11 cellular contexts compared by ENCODE assay signal in the genomic region with DNA sequence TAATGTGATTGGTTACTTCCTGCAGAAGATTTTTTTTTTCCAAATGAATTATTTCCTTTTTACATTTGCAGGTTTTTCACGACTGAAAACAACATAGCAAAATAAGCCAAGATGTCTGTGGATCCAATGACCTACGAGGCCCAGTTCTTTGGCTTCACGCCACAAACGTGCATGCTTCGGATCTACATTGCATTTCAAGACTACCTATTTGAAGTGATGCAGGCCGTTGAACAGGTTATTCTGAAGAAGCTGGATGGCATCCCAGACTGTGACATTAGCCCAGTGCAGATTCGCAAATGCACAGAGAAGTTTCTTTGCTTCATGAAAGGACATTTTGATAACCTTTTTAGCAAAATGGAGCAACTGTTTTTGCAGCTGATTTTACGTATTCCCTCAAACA.
"Had no signal": no experiment of that assay in that cellular context is flagged by ENCODE, and none has a peak within 500 bp of the region (broad histone marks: within the 10 kb centered on the region; RNA-seq: fewer than 3 reads in every experiment).

No MANE protein-coding gene starts in this region.

- H3K27me3 Mint-ChIP-seq: activated naive CD4-positive, alpha-beta T cell treated with anti-CD3 and anti-CD28 coated beads, Interleukin-2, amount 10 ng/mL, durations not matched to agents 7 days and 5 days had no signal

- H3K27me3 ChIP-seq: brain microvascular endothelial cell, stomach had no signal

- H3K9me3 ChIP-seq: thoracic aorta had no signal

- H3K27ac Mint-ChIP-seq: nephron progenitor cell had no signal

- H3K27ac ChIP-seq: brain microvascular endothelial cell, stomach, thoracic aorta had no signal

- ATAC-seq: WTC11 had no signal

- DNase-seq: activated CD4-positive, alpha-beta T cell treated with anti-CD3 and anti-CD28 coated beads, Interleukin-2, amount 50 U/mL, for 1 hour; activated naive CD4-positive, alpha-beta T cell treated with anti-CD3 and anti-CD28 coated beads, Interleukin-2, amount 10 ng/mL, durations not matched to agents 7 days and 5 days; activated T-cell treated with anti-CD3 and anti-CD28 coated beads, Interleukin-2, amount 50 U/mL, for 1 hour; amygdala; brain microvascular endothelial cell; hypothalamus; nephron progenitor cell; stimulated activated CD4-positive, alpha-beta T cell treated with anti-CD3 and anti-CD28 coated beads, Interleukin-2, amount 100 ng/mL, for 48 hours; stomach had no signal
